Comparison of ENCODE assay signal across 20 cellular contexts in genomic region chr1:27862004-27862403, GRCh38. TPM values are rescaled to one million over a fixed set of nuclear protein-coding genes. Genes with fewer than 3 reads are reported as not detected.
DNase-seq lines count a peak whose midpoint lies in the region.
"Had no signal": no experiment of that assay in that cellular context is flagged by ENCODE, and none has a peak within 500 bp of the region (broad histone marks: within the 10 kb centered on the region; RNA-seq: fewer than 3 reads in every experiment).

No MANE protein-coding gene starts in this region.

- H3K9ac ChIP-seq in mesenchymal stem cell (ENCODE audit: low read length) (peak overlapping the region; percentile 84), subcutaneous abdominal adipose tissue (ENCODE audit: low read length in 5 of 5) (peak overlapping the region in 4 of 5 donors; percentile 60 to 80 (median 73))

- H3K36me3 Mint-ChIP-seq in T-helper 1 cell treated with Interleukin-12 subunit alpha and Interleukin-12 subunit beta and Interleukin-4 antibody, amounts not matched to agents 30 μg/mL and 1 μg/mL, for 36 hours (ENCODE audit: low read depth) = no peaks in the 10 kb centered on the region
- H3K36me3 Mint-ChIP-seq in activated T-helper 1 cell treated with anti-CD3 and anti-CD28 coated beads, Interleukin-12 subunit alpha, Interleukin-12 subunit beta, Interleukin-2, Interleukin-4 antibody, amounts not matched to agents 30 ng/mL and 10 ng/mL and 1 ng/mL, durations not matched to agents 14 hours and 24 hours and 36 hours (ENCODE audit: low read depth) = no peaks in the 10 kb centered on the region
- H3K36me3 Mint-ChIP-seq: natural killer cell treated with Interleukin-12 subunit alpha and Interleukin-12 subunit beta and Interleukin-15 and Interleukin-18, amount 100 ng/mL, for 72 hours; type B pancreatic cell had no signal

- H3K27ac ChIP-seq in mesenchymal stem cell (ENCODE audit: low read length, poor library complexity, severe bottlenecking) (no peak overlapping the region), subcutaneous abdominal adipose tissue (ENCODE audit: low read depth, low read length) (peak overlapping the region; percentile 90)
- H3K27ac ChIP-seq: 22Rv1 had no signal

- H3K27ac Mint-ChIP-seq in T-helper 1 cell treated with Interleukin-12 subunit alpha and Interleukin-12 subunit beta and Interleukin-4 antibody, amounts not matched to agents 30 μg/mL and 1 μg/mL, for 36 hours = peak overlapping the region; percentile 37
- peak overlapping the region; percentile 52 for H3K27ac Mint-ChIP-seq in activated T-helper 1 cell treated with anti-CD3 and anti-CD28 coated beads, Interleukin-12 subunit alpha, Interleukin-12 subunit beta, Interleukin-2, Interleukin-4 antibody, amounts not matched to agents 30 ng/mL and 10 ng/mL and 1 ng/mL, durations not matched to agents 14 hours and 24 hours and 36 hours
- H3K27ac Mint-ChIP-seq: activated T-helper 2 cell treated with anti-CD3 and anti-CD28 coated beads, Interferon-gamma antibody, Interleukin-2, Interleukin-4, amounts not matched to agents 10 μg/mL and 5 μg/mL and 100 μg/mL, durations not matched to agents 14 hours and 24 hours and 36 hours; type B pancreatic cell had no signal

- no peak overlapping the region for H2AFZ ChIP-seq in mesenchymal stem cell (ENCODE audit: low read depth, low read length)

- no peaks in the 10 kb centered on the region for H3K9me3 ChIP-seq in mesenchymal stem cell (ENCODE audit: control insufficient read depth, low read length)
- H3K9me3 ChIP-seq in subcutaneous abdominal adipose tissue (ENCODE audit: control insufficient read depth in 5 of 5, low read length in 5 of 5) = no peaks in the 10 kb centered on the region

- no peaks in the 10 kb centered on the region for H3K27me3 Mint-ChIP-seq in T-helper 1 cell treated with Interleukin-12 subunit alpha and Interleukin-12 subunit beta and Interleukin-4 antibody, amounts not matched to agents 30 μg/mL and 1 μg/mL, for 36 hours (ENCODE audit: low read depth)
- no peaks in the 10 kb centered on the region for H3K27me3 Mint-ChIP-seq in activated T-helper 1 cell treated with anti-CD3 and anti-CD28 coated beads, Interleukin-12 subunit alpha, Interleukin-12 subunit beta, Interleukin-2, Interleukin-4 antibody, amounts not matched to agents 30 ng/mL and 10 ng/mL and 1 ng/mL, durations not matched to agents 14 hours and 24 hours and 36 hours (ENCODE audit: insufficient read depth)
- H3K27me3 Mint-ChIP-seq: natural killer cell treated with Interleukin-12 subunit alpha and Interleukin-12 subunit beta and Interleukin-15 and Interleukin-18, amount 100 ng/mL, for 72 hours; stimulated activated naive CD8-positive, alpha-beta T cell treated with anti-CD3 and anti-CD28 coated beads, Interleukin-15, Interleukin-2, amounts not matched to agents 100 ng/mL and 50 ng/mL, for 24 hours; type B pancreatic cell had no signal

- H3K4me2 ChIP-seq in mesenchymal stem cell (ENCODE audit: low read length, poor library complexity, severe bottlenecking) = no peak overlapping the region

- H3K4me3 ChIP-seq in mesenchymal stem cell (ENCODE audit: insufficient read depth in 1 of 2, low read depth in 1 of 2, low read length in 2 of 2) = no peak overlapping the region
- H3K4me3 ChIP-seq in subcutaneous abdominal adipose tissue (ENCODE audit: low read depth in 1 of 5, low read length in 5 of 5) = peak overlapping the region in 2 of 5 donors; percentile 7 to 54

- H3K27me3 ChIP-seq in mesenchymal stem cell (ENCODE audit: control insufficient read depth in 1 of 2, insufficient read depth in 1 of 2, low read length in 2 of 2) = no peaks in the 10 kb centered on the region
- no peaks in the 10 kb centered on the region for H3K27me3 ChIP-seq in subcutaneous abdominal adipose tissue (ENCODE audit: control insufficient read depth in 5 of 5, insufficient read depth in 4 of 5, low read length in 5 of 5)

- no peak overlapping the region for H2BK5ac ChIP-seq in mesenchymal stem cell (ENCODE audit: low read depth, low read length, poor library complexity, severe bottlenecking)

- H3K4ac ChIP-seq in mesenchymal stem cell (ENCODE audit: low read depth in 1 of 2, low read length in 2 of 2) = no peak overlapping the region

- no peak overlapping the region for H4K8ac ChIP-seq in mesenchymal stem cell (ENCODE audit: low read length)

- H3K79me1 ChIP-seq in mesenchymal stem cell (replicated peaks; ENCODE audit: low read length, poor library complexity, severe bottlenecking) = no peaks in the 10 kb centered on the region

- no peak overlapping the region for H3K14ac ChIP-seq in mesenchymal stem cell (ENCODE audit: low read length in 2 of 2)

- DNase-seq in T-helper 1 cell = no peak
- no peak for DNase-seq in activated T-helper 1 cell treated with anti-CD3 and anti-CD28 coated beads, Interleukin-12 subunit alpha, Interleukin-12 subunit beta, Interleukin-2, Interleukin-4 antibody, amounts not matched to agents 30 ng/mL and 10 ng/mL and 1 ng/mL, durations not matched to agents 14 hours and 24 hours and 36 hours (ENCODE audit: low spot score)
- DNase-seq in mesenchymal stem cell = no peak
- DNase-seq in A172 (ENCODE audit: low spot score) = no peak
- no peak for DNase-seq in NCI-H187 treated with DMSO at 0.1 percent for 48 hours (lab: John Stamatoyannopoulos, UW)
- DNase-seq in iPS-NIHi7 (ENCODE audit: extremely low spot score) = no peak
- DNase-seq: AML-193; dermis blood vessel endothelial cell; hippocampal formation; mesendoderm; NCI-H1417 treated with DMSO at 0.1 percent for 48 hours; NCI-H510A; stimulated activated CD4-positive, alpha-beta T cell treated with anti-CD3 and anti-CD28 coated beads, Interleukin-2, amount 100 ng/mL, for 24 hours had no signal

- peaks cover 32% of the 10 kb centered on the region for H3K4me1 Mint-ChIP-seq in T-helper 1 cell treated with Interleukin-12 subunit alpha and Interleukin-12 subunit beta and Interleukin-4 antibody, amounts not matched to agents 30 μg/mL and 1 μg/mL, for 36 hours (ENCODE audit: low read depth)
- H3K4me1 Mint-ChIP-seq in activated T-helper 1 cell treated with anti-CD3 and anti-CD28 coated beads, Interleukin-12 subunit alpha, Interleukin-12 subunit beta, Interleukin-2, Interleukin-4 antibody, amounts not matched to agents 30 ng/mL and 10 ng/mL and 1 ng/mL, durations not matched to agents 14 hours and 24 hours and 36 hours (ENCODE audit: low read depth) = peaks cover 47% of the 10 kb centered on the region

- no peak overlapping the region for H2AK5ac ChIP-seq in mesenchymal stem cell (ENCODE audit: low read length, severe bottlenecking)

- no peaks in the 10 kb centered on the region for H3K9me3 Mint-ChIP-seq in T-helper 1 cell treated with Interleukin-12 subunit alpha and Interleukin-12 subunit beta and Interleukin-4 antibody, amounts not matched to agents 30 μg/mL and 1 μg/mL, for 36 hours
- H3K9me3 Mint-ChIP-seq in activated T-helper 1 cell treated with anti-CD3 and anti-CD28 coated beads, Interleukin-12 subunit alpha, Interleukin-12 subunit beta, Interleukin-2, Interleukin-4 antibody, amounts not matched to agents 30 ng/mL and 10 ng/mL and 1 ng/mL, durations not matched to agents 14 hours and 24 hours and 36 hours = no peaks in the 10 kb centered on the region
- H3K9me3 Mint-ChIP-seq: activated T-helper 2 cell treated with anti-CD3 and anti-CD28 coated beads, Interferon-gamma antibody, Interleukin-2, Interleukin-4, amounts not matched to agents 10 μg/mL and 5 μg/mL and 100 μg/mL, durations not matched to agents 14 hours and 24 hours and 36 hours; natural killer cell treated with Interleukin-12 subunit alpha and Interleukin-12 subunit beta and Interleukin-15 and Interleukin-18, amount 100 ng/mL, for 72 hours; stimulated activated naive CD8-positive, alpha-beta T cell treated with anti-CD3 and anti-CD28 coated beads, Interleukin-15, Interleukin-2, amounts not matched to agents 100 ng/mL and 50 ng/mL, for 24 hours; type B pancreatic cell had no signal

- H2BK120ac ChIP-seq in mesenchymal stem cell (ENCODE audit: low read depth, low read length) = no peak overlapping the region

- no peak overlapping the region for H3K23ac ChIP-seq in mesenchymal stem cell (ENCODE audit: low read length in 2 of 2)

- peak overlapping the region in 1 of 2 experiments; percentile 85 for H2BK12ac ChIP-seq in mesenchymal stem cell (ENCODE audit: low read length in 2 of 2)

- peaks cover 18% of the 10 kb centered on the region for H3K4me1 ChIP-seq in mesenchymal stem cell (ENCODE audit: control insufficient read depth, insufficient read depth, low read depth, low read length)
- H3K4me1 ChIP-seq in subcutaneous abdominal adipose tissue (ENCODE audit: control insufficient read depth in 5 of 5, insufficient read depth in 5 of 5, low read length in 5 of 5) = peaks cover 10 to 52% (median 38%) of the 10 kb centered on the region in 5 donors

- 98% methylated on average over 3 of the region's 3 CpGs for WGBS in mesenchymal stem cell

- H3K4me3 Mint-ChIP-seq in T-helper 1 cell treated with Interleukin-12 subunit alpha and Interleukin-12 subunit beta and Interleukin-4 antibody, amounts not matched to agents 30 μg/mL and 1 μg/mL, for 36 hours = no peak overlapping the region
- H3K4me3 Mint-ChIP-seq in activated T-helper 1 cell treated with anti-CD3 and anti-CD28 coated beads, Interleukin-12 subunit alpha, Interleukin-12 subunit beta, Interleukin-2, Interleukin-4 antibody, amounts not matched to agents 30 ng/mL and 10 ng/mL and 1 ng/mL, durations not matched to agents 14 hours and 24 hours and 36 hours = no peak overlapping the region
- H3K4me3 Mint-ChIP-seq: natural killer cell treated with Interleukin-12 subunit alpha and Interleukin-12 subunit beta and Interleukin-15 and Interleukin-18, amount 100 ng/mL, for 72 hours; stimulated activated naive CD8-positive, alpha-beta T cell treated with anti-CD3 and anti-CD28 coated beads, Interleukin-15, Interleukin-2, amounts not matched to agents 100 ng/mL and 50 ng/mL, for 24 hours; type B pancreatic cell had no signal

- intact Hi-C loops in activated T-helper 1 cell treated with anti-CD3 and anti-CD28 coated beads, Interleukin-12 subunit alpha, Interleukin-12 subunit beta, Interleukin-2, Interleukin-4 antibody, amounts not matched to agents 30 ng/mL and 10 ng/mL and 1 ng/mL, durations not matched to agents 14 hours and 24 hours and 36 hours (cut with micrococcal nuclease) = no loop called here

- H3K18ac ChIP-seq in mesenchymal stem cell (ENCODE audit: low read depth in 1 of 2, low read length in 2 of 2) = peak overlapping the region in 1 of 2 experiments; percentile 42

- H3K36me3 ChIP-seq in mesenchymal stem cell (ENCODE audit: control insufficient read depth in 1 of 2, insufficient read depth in 2 of 2, low read depth in 1 of 2, low read length in 2 of 2) (no peaks in the 10 kb centered on the region), subcutaneous abdominal adipose tissue (ENCODE audit: control insufficient read depth in 5 of 5, insufficient read depth in 5 of 5, low read length in 5 of 5) (no peaks in the 10 kb centered on the region)

- peak overlapping the region; percentile 61 for H4K91ac ChIP-seq in mesenchymal stem cell (ENCODE audit: low read length)

- H2BK15ac ChIP-seq in mesenchymal stem cell (ENCODE audit: low read depth, poor library complexity, severe bottlenecking) = no peak overlapping the region

RNA-seq across cellular contexts. Expression of gene THEMIS2, which starts 10.3 kb away (rescaled TPM):
- 28.7 and 33.5 TPM in 2 replicates for total RNA-seq in activated T-helper 1 cell treated with anti-CD3 and anti-CD28 coated beads, Interleukin-12 subunit alpha, Interleukin-12 subunit beta, Interleukin-2, Interleukin-4 antibody, amounts not matched to agents 30 ng/mL and 10 ng/mL and 1 ng/mL, durations not matched to agents 14 hours and 24 hours and 36 hours
- polyA plus RNA-seq in mesenchymal stem cell (2013, experiment 1 of 2) = 5.9 TPM
- 5.3 TPM for polyA plus RNA-seq in mesenchymal stem cell (2013, experiment 2 of 2)
- not detected in 2 replicates for total RNA-seq in A172 (2014; rRNA removed; shearing (Covaris generic))

RNA-seq across cellular contexts. Expression of gene PPP1R8, which starts 31.4 kb away (rescaled TPM):
- 84.1 and 88.1 TPM in 2 replicates for total RNA-seq in activated T-helper 1 cell treated with anti-CD3 and anti-CD28 coated beads, Interleukin-12 subunit alpha, Interleukin-12 subunit beta, Interleukin-2, Interleukin-4 antibody, amounts not matched to agents 30 ng/mL and 10 ng/mL and 1 ng/mL, durations not matched to agents 14 hours and 24 hours and 36 hours
- polyA plus RNA-seq in mesenchymal stem cell (2013, experiment 1 of 2) = 34.6 TPM
- polyA plus RNA-seq in mesenchymal stem cell (2013, experiment 2 of 2) = 34.0 TPM
- total RNA-seq in A172 (2014; rRNA removed; shearing (Covaris generic)) = 35.6 and 37.2 TPM in 2 replicates

RNA-seq across cellular contexts. Expression of gene RPA2, which starts 52.4 kb away (rescaled TPM):
- total RNA-seq in activated T-helper 1 cell treated with anti-CD3 and anti-CD28 coated beads, Interleukin-12 subunit alpha, Interleukin-12 subunit beta, Interleukin-2, Interleukin-4 antibody, amounts not matched to agents 30 ng/mL and 10 ng/mL and 1 ng/mL, durations not matched to agents 14 hours and 24 hours and 36 hours = 96.0 and 96.5 TPM in 2 replicates
- 14.3 TPM for polyA plus RNA-seq in mesenchymal stem cell (2013, experiment 1 of 2)
- 14.6 TPM for polyA plus RNA-seq in mesenchymal stem cell (2013, experiment 2 of 2)
- 49.0 and 60.3 TPM in 2 replicates for total RNA-seq in A172 (2014; rRNA removed; shearing (Covaris generic))

Comparison
In these comparisons a context has a peak if more than half of its experiments do, and no peak if none do; other contexts are left out.
1. RNA of gene THEMIS2, which starts 10.3 kb away (total RNA-seq): 28.7 to 33.5 TPM in activated T-helper 1 cell treated with anti-CD3 and anti-CD28 coated beads, Interleukin-12 subunit alpha, Interleukin-12 subunit beta, Interleukin-2, Interleukin-4 antibody, amounts not matched to agents 30 ng/mL and 10 ng/mL and 1 ng/mL, durations not matched to agents 14 hours and 24 hours and 36 hours; not detected in A172; every median in the first group is over 10 times any median in the second.